18 cellular contexts compared by ENCODE assay signal in the genomic region with DNA sequence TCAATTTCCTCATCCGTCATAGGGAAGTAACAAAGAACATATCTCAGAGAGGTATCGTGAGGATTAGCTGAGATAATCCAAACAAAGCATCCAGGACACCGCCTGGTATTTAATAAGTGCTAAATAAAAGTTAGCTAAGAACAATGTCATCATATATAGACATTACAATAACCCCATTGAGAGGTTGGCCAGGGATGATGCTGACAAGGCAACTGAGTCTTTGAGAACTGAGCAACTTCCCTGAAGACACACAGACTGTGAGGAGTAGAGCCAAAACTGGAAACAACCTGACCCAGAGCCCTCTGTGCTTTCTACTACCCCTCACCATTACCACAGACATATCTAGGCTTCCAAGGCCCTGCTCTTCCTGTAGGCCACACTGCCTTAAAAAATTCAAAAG. TPM values are rescaled to one million over a fixed set of nuclear protein-coding genes. Genes with fewer than 3 reads are reported as not detected.
DNase-seq lines count a peak whose midpoint lies in the region; ATAC-seq and TF ChIP-seq lines count a peak whose summit lies in the region.
"Had no signal": no experiment of that assay in that cellular context is flagged by ENCODE, and none has a peak within 500 bp of the region (broad histone marks: within the 10 kb centered on the region; RNA-seq: fewer than 3 reads in every experiment).

No MANE protein-coding gene starts in this region.

- H3K36me3 Mint-ChIP-seq in CD4-positive, CD25-positive, alpha-beta regulatory T cell: peaks cover 24% of the 10 kb centered on the region
- H3K36me3 Mint-ChIP-seq in activated T-helper 17 cell treated with anti-CD3 and anti-CD28 coated beads, Interleukin-2, amount 50 U/mL, for 72 hours (ENCODE audit: low read depth): peaks cover 33% of the 10 kb centered on the region
- H3K36me3 Mint-ChIP-seq in nephron (ENCODE audit: low read depth): peaks cover 16% of the 10 kb centered on the region

- H3K27me3 ChIP-seq in CD4-positive, CD25-positive, alpha-beta regulatory T cell (ENCODE audit: control insufficient read depth, insufficient read depth, low read length): no peaks in the 10 kb centered on the region
- H3K27me3 ChIP-seq: BLaER1 treated with 17β-estradiol and CSF1 and Interleukin-3, amounts not matched to agents 10 nM and 100 nM had no signal

- H3K27ac ChIP-seq in CD4-positive, CD25-positive, alpha-beta regulatory T cell (ENCODE audit: insufficient read depth, low read length, poor library complexity, severe bottlenecking): no peak overlapping the region
- H3K27ac ChIP-seq: BLaER1 treated with 17β-estradiol and CSF1 and Interleukin-3, amounts not matched to agents 10 nM and 100 nM had no signal

- H3K36me3 ChIP-seq in CD4-positive, CD25-positive, alpha-beta regulatory T cell (ENCODE audit: control insufficient read depth, insufficient read depth, low read length): peaks cover 26% of the 10 kb centered on the region

- H3K4me1 ChIP-seq in CD4-positive, CD25-positive, alpha-beta regulatory T cell (ENCODE audit: control insufficient read depth, insufficient read depth, low read length, poor library complexity, severe bottlenecking): peaks cover 19% of the 10 kb centered on the region

- peaks cover 18 to 54% (median 25%) of the 10 kb centered on the region in 4 donors for H3K4me1 Mint-ChIP-seq in CD4-positive, CD25-positive, alpha-beta regulatory T cell
- peaks cover 26% of the 10 kb centered on the region for H3K4me1 Mint-ChIP-seq in activated T-helper 17 cell treated with anti-CD3 and anti-CD28 coated beads, Interleukin-2, amount 50 U/mL, for 72 hours
- peaks cover 19% of the 10 kb centered on the region for H3K4me1 Mint-ChIP-seq in nephron

- no peaks in the 10 kb centered on the region for H3K27me3 Mint-ChIP-seq in CD4-positive, CD25-positive, alpha-beta regulatory T cell
- H3K27me3 Mint-ChIP-seq in activated T-helper 17 cell treated with anti-CD3 and anti-CD28 coated beads, Interleukin-2, amount 50 U/mL, for 72 hours: no peaks in the 10 kb centered on the region
- H3K27me3 Mint-ChIP-seq in nephron (ENCODE audit: low read depth): no peaks in the 10 kb centered on the region
- H3K27me3 Mint-ChIP-seq: IgD-negative memory B cell had no signal

- H3K9me3 Mint-ChIP-seq in CD4-positive, CD25-positive, alpha-beta regulatory T cell: no peaks in the 10 kb centered on the region
- H3K9me3 Mint-ChIP-seq in activated T-helper 17 cell treated with anti-CD3 and anti-CD28 coated beads, Interleukin-2, amount 50 U/mL, for 72 hours: no peaks in the 10 kb centered on the region
- H3K9me3 Mint-ChIP-seq in nephron: no peaks in the 10 kb centered on the region
- H3K9me3 Mint-ChIP-seq: IgD-negative memory B cell had no signal

- DNase-seq in NCI-H446 treated with DMSO at 0.1 percent for 48 hours (lab: John Stamatoyannopoulos, UW) (peak; percentile 19), NCI-H446 (lab: John Stamatoyannopoulos, UW) (no peak), GM19240 (ENCODE audit: insufficient read length, low spot score) (no peak), NCI-H2196 treated with DMSO at 0.1 percent for 48 hours (lab: John Stamatoyannopoulos, UW; ENCODE audit: unreplicated experiment) (no peak), NCI-H1048 (lab: John Stamatoyannopoulos, UW) (no peak)
- DNase-seq in CD4-positive, CD25-positive, alpha-beta regulatory T cell: no peak
- DNase-seq: DMS53, HCEC 1CT, NCI-H1417, NCI-H2029, NCI-H2171 treated with DMSO at 0.1 percent for 48 hours, NCI-H526 treated with DMSO at 0.1 percent for 48 hours, OCI-M1, RPMI8226 had no signal

- H3K9me3 ChIP-seq in CD4-positive, CD25-positive, alpha-beta regulatory T cell (ENCODE audit: control insufficient read depth in 2 of 2, low read length in 2 of 2): no peaks in the 10 kb centered on the region
- H3K9me3 ChIP-seq: BLaER1 treated with 17β-estradiol and CSF1 and Interleukin-3, amounts not matched to agents 10 nM and 100 nM had no signal

- ATAC-seq in CD4-positive, CD25-positive, alpha-beta regulatory T cell (ENCODE audit: low read depth in 2 of 2): no peak
- no peak for ATAC-seq in activated T-helper 17 cell treated with anti-CD3 and anti-CD28 coated beads, Interleukin-2, amount 50 U/mL, for 72 hours (replicated peaks)

- TF ChIP-seq CTCF in nephron (IDR thresholded peaks at IDR 0.05; ENCODE audit: unreplicated experiment in 3 of 3): no peak

- peak overlapping the region in 1 of 4 donors; percentile 26 for H3K4me3 Mint-ChIP-seq in CD4-positive, CD25-positive, alpha-beta regulatory T cell
- H3K4me3 Mint-ChIP-seq in activated T-helper 17 cell treated with anti-CD3 and anti-CD28 coated beads, Interleukin-2, amount 50 U/mL, for 72 hours: no peak overlapping the region
- no peak overlapping the region for H3K4me3 Mint-ChIP-seq in nephron

- H3K4me3 ChIP-seq in CD4-positive, CD25-positive, alpha-beta regulatory T cell (ENCODE audit: low read depth, low read length): no peak overlapping the region
- H3K4me3 ChIP-seq: BLaER1 treated with 17β-estradiol and CSF1 and Interleukin-3, amounts not matched to agents 10 nM and 100 nM had no signal

- H3K27ac Mint-ChIP-seq in CD4-positive, CD25-positive, alpha-beta regulatory T cell: peak overlapping the region in 2 of 3 donors; percentile 26 to 34
- H3K27ac Mint-ChIP-seq in activated T-helper 17 cell treated with anti-CD3 and anti-CD28 coated beads, Interleukin-2, amount 50 U/mL, for 72 hours: peak overlapping the region; percentile 89
- peak overlapping the region in 2 of 3 experiments; percentile 13 to 15 for H3K27ac Mint-ChIP-seq in nephron
- H3K27ac Mint-ChIP-seq: IgD-negative memory B cell had no signal

RNA-seq across cellular contexts. Expression of a gene that starts 1.6 kb away (rescaled TPM):
- total RNA-seq in CD4-positive, CD25-positive, alpha-beta regulatory T cell: 83.5 TPM
- polyA plus RNA-seq in CD4-positive, CD25-positive, alpha-beta regulatory T cell: 10 to 100 TPM; 42.9 to 58.9 (median 47.0) TPM
- total RNA-seq in activated T-helper 17 cell treated with anti-CD3 and anti-CD28 coated beads, Interleukin-2, amount 50 U/mL, for 72 hours: 100 to 1,000 TPM in 1 of 2 donors, 10 to 100 TPM in 1; 84.0 to 108 TPM

RNA-seq across cellular contexts. Expression of a gene that starts 38.5 kb away (rescaled TPM):
- total RNA-seq in CD4-positive, CD25-positive, alpha-beta regulatory T cell: 12.7 TPM
- polyA plus RNA-seq in CD4-positive, CD25-positive, alpha-beta regulatory T cell: under 1 TPM; 0.30 to 0.93 (median 0.62) TPM
- 1 to 10 TPM; 2.2 to 4.4 TPM for total RNA-seq in activated T-helper 17 cell treated with anti-CD3 and anti-CD28 coated beads, Interleukin-2, amount 50 U/mL, for 72 hours

RNA-seq across cellular contexts. Expression of a gene that starts 39.7 kb away (rescaled TPM):
- 1.1 TPM for total RNA-seq in CD4-positive, CD25-positive, alpha-beta regulatory T cell
- polyA plus RNA-seq in CD4-positive, CD25-positive, alpha-beta regulatory T cell: 1 to 10 TPM; 1.2 to 3.9 (median 2.3) TPM
- 1 to 10 TPM; 2.3 to 9.7 TPM for total RNA-seq in activated T-helper 17 cell treated with anti-CD3 and anti-CD28 coated beads, Interleukin-2, amount 50 U/mL, for 72 hours

RNA-seq across cellular contexts. Expression of a gene that starts 39.8 kb away (rescaled TPM):
- 18.4 TPM for total RNA-seq in CD4-positive, CD25-positive, alpha-beta regulatory T cell
- polyA plus RNA-seq in CD4-positive, CD25-positive, alpha-beta regulatory T cell: 10 to 100 TPM; 49.4 to 84.3 (median 59.2) TPM
- total RNA-seq in activated T-helper 17 cell treated with anti-CD3 and anti-CD28 coated beads, Interleukin-2, amount 50 U/mL, for 72 hours: 100 to 1,000 TPM in 1 of 2 donors, 10 to 100 TPM in 1; 85.8 to 194 TPM

RNA-seq across cellular contexts. Expression of a gene that starts 60.0 kb away (rescaled TPM):
- total RNA-seq in CD4-positive, CD25-positive, alpha-beta regulatory T cell: 0.39 TPM
- polyA plus RNA-seq in CD4-positive, CD25-positive, alpha-beta regulatory T cell: under 1 TPM in 2 of 4 donors, not detected in 2; 0.34 TPM
- 1 to 10 TPM; 1.2 to 3.1 TPM for total RNA-seq in activated T-helper 17 cell treated with anti-CD3 and anti-CD28 coated beads, Interleukin-2, amount 50 U/mL, for 72 hours

Comparison
In these comparisons a context has a peak if more than half of its experiments do, and no peak if none do; other contexts are left out.
1. H3K27ac Mint-ChIP-seq: peak in every context shown above with its lines; median percentile 89 in activated T-helper 17 cell treated with anti-CD3 and anti-CD28 coated beads, Interleukin-2, amount 50 U/mL, for 72 hours; 30 in CD4-positive, CD25-positive, alpha-beta regulatory T cell; 14 in nephron.